ENCODE assay signal across 24 cellular contexts in genomic region chr16:77387075-77387474, GRCh38. TPM values are rescaled to one million over a fixed set of nuclear protein-coding genes. Genes with fewer than 3 reads are reported as not detected.
A peak's percentile ranks its signal among the peaks of the same experiment; 100 is the strongest.
DNase-seq lines count a peak whose midpoint lies in the region; TF ChIP-seq lines count a peak whose summit lies in the region.
"Had no signal": no experiment of that assay in that cellular context is flagged by ENCODE, and none has a peak within 500 bp of the region (broad histone marks: within the 10 kb centered on the region; RNA-seq: fewer than 3 reads in every experiment).

No MANE protein-coding gene starts in this region.

- TF ChIP-seq POLR2A in esophagus muscularis mucosa (IDR thresholded peaks at IDR 0.05; ENCODE audit: low read depth): no peak

- WGBS in esophagus muscularis mucosa: 63% methylated on average over 6 of the region's 6 CpGs
- WGBS in endodermal cell (ENCODE audit: insufficient coverage in 1 of 2, insufficient read length in 1 of 2), 2 experiments: 95 to 99% methylated on average over 6 of the region's 6 CpGs

- H3K9ac ChIP-seq in endodermal cell (ENCODE audit: extremely low read depth, low read length, poor library complexity, severe bottlenecking): no peak overlapping the region

- peaks cover 11% of the 10 kb centered on the region for H3K36me3 Mint-ChIP-seq in endodermal cell (ENCODE audit: low read depth)
- H3K36me3 Mint-ChIP-seq: CD14-positive monocyte, IgD-negative memory B cell had no signal

- TF ChIP-seq CTCF in VCaP (conservative IDR thresholded peaks at IDR 0.05) (no peak), esophagus muscularis mucosa (IDR thresholded peaks at IDR 0.05) (no peak), endodermal cell (conservative IDR thresholded peaks at IDR 0.05) (no peak)

- DNase-seq in NOMO-1 treated with DMSO at 0.1 percent for 48 hours (lab: John Stamatoyannopoulos, UW; ENCODE audit: unreplicated experiment) (peak; percentile 5), NOMO-1 treated with dmso at 0.1 percent for 144 hours (lab: John Stamatoyannopoulos, UW; ENCODE audit: unreplicated experiment) (no peak), esophagus muscularis mucosa (ENCODE audit: extremely low spot score) (peak; percentile 24), SIG-M5 treated with dmso at 0.1 percent for 504 hours (lab: John Stamatoyannopoulos, UW; ENCODE audit: unreplicated experiment) (no peak), endodermal cell (no peak), globus pallidus (ENCODE audit: low spot score) (no peak)
- DNase-seq: 8988T; EL; GF-D8; GOT3; Karpas-422; NCI-H1417 treated with DMSO at 0.1 percent for 48 hours; NCI-H187; NCI-H2107; NCI-H774; NK-92 treated with Interleukin-12 subunit alpha and Interleukin-12 subunit beta, amount 100 ng/mL, for 24 hours; SW 1271 had no signal

- H3K4me1 ChIP-seq in esophagus muscularis mucosa: no peaks in the 10 kb centered on the region
- H3K4me1 ChIP-seq in endodermal cell (ENCODE audit: control insufficient read depth, insufficient read depth, low read length): no peaks in the 10 kb centered on the region

- H3K4me3 ChIP-seq in esophagus muscularis mucosa (no peak overlapping the region), endodermal cell (ENCODE audit: low read length) (no peak overlapping the region)
- H3K4me3 ChIP-seq: SK-N-MC had no signal

- H3K27me3 Mint-ChIP-seq in endodermal cell (ENCODE audit: insufficient read depth): no peaks in the 10 kb centered on the region
- H3K27me3 Mint-ChIP-seq: IgD-negative memory B cell had no signal

- H3K36me3 ChIP-seq in esophagus muscularis mucosa (no peaks in the 10 kb centered on the region), endodermal cell (ENCODE audit: control insufficient read depth, insufficient read depth, low read length) (peaks cover 3% of the 10 kb centered on the region)

- intact Hi-C loops in esophagus muscularis mucosa (cut with DNase I): no loop called here

- H3K27ac ChIP-seq in VCaP (peak overlapping the region; percentile 51), esophagus muscularis mucosa (replicated peaks in 1 of 4) (no peak overlapping the region), endodermal cell (ENCODE audit: low read depth, low read length) (no peak overlapping the region)
- H3K27ac ChIP-seq: SK-N-MC had no signal

- H3K4me3 Mint-ChIP-seq in endodermal cell: no peak overlapping the region
- H3K4me3 Mint-ChIP-seq: CD14-positive monocyte, IgD-negative memory B cell had no signal

- peaks cover 5% of the 10 kb centered on the region for H3K4me1 Mint-ChIP-seq in endodermal cell
- H3K4me1 Mint-ChIP-seq: CD14-positive monocyte, IgD-negative memory B cell had no signal

- H3K27me3 ChIP-seq in esophagus muscularis mucosa (no peaks in the 10 kb centered on the region), endodermal cell (ENCODE audit: control insufficient read depth, insufficient read depth, low read length, poor library complexity, severe bottlenecking) (no peaks in the 10 kb centered on the region)

- H3K9me3 ChIP-seq in esophagus muscularis mucosa (no peaks in the 10 kb centered on the region), endodermal cell (ENCODE audit: control insufficient read depth, low read length) (no peaks in the 10 kb centered on the region)

- H3K27ac Mint-ChIP-seq in endodermal cell: no peak overlapping the region
- H3K27ac Mint-ChIP-seq: CD14-positive monocyte, IgD-negative memory B cell had no signal

- TF ChIP-seq EP300 in esophagus muscularis mucosa (IDR thresholded peaks at IDR 0.05): no peak

- H3K9me3 Mint-ChIP-seq in endodermal cell: no peaks in the 10 kb centered on the region

RNA-seq across cellular contexts. Expression of gene ADAMTS18, which starts 47.8 kb away (rescaled TPM):
- total RNA-seq in esophagus muscularis mucosa (under 1 TPM in 1 of 4 donors, not detected in 3; 0.45 TPM), endodermal cell (10 to 100 TPM in 1 of 2 donors, 1 to 10 TPM in 1; 7.9 to 12.4 TPM)
- 3.4 TPM for polyA plus RNA-seq in endodermal cell (2013, experiment 1 of 2)
- 1.8 TPM for polyA plus RNA-seq in endodermal cell (2013, experiment 2 of 2)
- total RNA-seq: NCI-H460, OCI-LY7, Right ventricle myocardium inferior had no signal
- polyA plus RNA-seq: CD14-positive monocyte, IgD-negative memory B cell had no signal

Comparison
In these comparisons a context has a peak if more than half of its experiments do, and no peak if none do; other contexts are left out.
1. DNase-seq: peak in NOMO-1 treated with DMSO at 0.1 percent for 48 hours (single experiment) and esophagus muscularis mucosa (single experiment); none in NOMO-1 treated with dmso at 0.1 percent for 144 hours (single experiment), SIG-M5 treated with dmso at 0.1 percent for 504 hours (single experiment), endodermal cell (single experiment) and globus pallidus (single experiment).
2. RNA of gene ADAMTS18, which starts 47.8 kb away (total RNA-seq): 7.9 to 12.4 TPM in endodermal cell; 0.45 TPM in esophagus muscularis mucosa; every median in the first group is over 4 times any median in the second.